Comparison of ENCODE assay signal across 8 cellular contexts in the genomic region with DNA sequence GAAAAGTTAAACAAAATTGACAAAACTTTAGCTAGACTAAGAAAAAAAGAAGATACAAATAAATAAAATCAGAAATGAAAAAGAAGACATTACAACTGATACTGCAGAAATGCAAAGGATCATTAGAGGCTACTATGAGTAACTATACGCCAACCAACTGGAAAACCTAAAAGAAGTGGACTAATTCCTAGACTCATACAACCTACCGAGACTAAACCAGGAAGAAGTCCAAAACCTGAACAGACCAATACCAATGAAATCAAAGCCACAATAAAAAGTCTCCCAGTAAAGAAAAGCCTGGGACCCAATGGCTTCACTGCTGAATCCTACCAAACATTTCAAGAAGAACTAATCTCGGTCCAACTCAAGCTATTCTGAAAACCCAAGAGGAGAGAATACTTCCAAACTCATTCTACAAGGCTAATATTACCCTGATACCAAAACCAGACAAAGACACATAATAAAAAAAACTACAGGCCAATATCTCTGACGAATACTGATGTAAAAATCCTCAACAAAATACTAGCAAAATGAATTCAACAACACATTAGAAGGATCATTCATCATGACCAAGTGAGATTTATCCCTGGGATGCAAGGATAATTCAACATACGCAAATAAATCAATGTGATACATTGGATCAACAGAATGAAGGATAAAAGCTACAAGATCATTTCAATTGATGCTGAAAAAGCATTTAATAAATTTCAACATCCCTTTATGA. TPM values are rescaled to one million over a fixed set of nuclear protein-coding genes. Genes with fewer than 3 reads are reported as not detected.
DNase-seq lines count a peak whose midpoint lies in the region; ATAC-seq and TF ChIP-seq lines count a peak whose summit lies in the region.

No MANE protein-coding gene starts in this region.

- H3K4me3 Mint-ChIP-seq in brain (peak overlapping the region; percentile 87 to 95 (median 91)), HFFc6 (no peak overlapping the region)

- H3K27ac Mint-ChIP-seq in brain (peak overlapping the region; percentile 84 to 98 (median 95)), HFFc6 (no peak overlapping the region)

- no peak for TF ChIP-seq POLR2A in HCT116 (IDR thresholded peaks at IDR 0.05; ENCODE audit: borderline replicate concordance, extremely low read depth, insufficient read depth, insufficient read length)

- H3K27ac ChIP-seq in ACC112 (ENCODE audit: low read depth, low read length) = no peak overlapping the region
- peak overlapping the region; percentile 59 for H3K27ac ChIP-seq in HCT116 (ENCODE audit: low read depth, low read length)

- peak overlapping the region; percentile 71 for H3K9ac ChIP-seq in HCT116 (ENCODE audit: low read length)

- RAD21 ChIA-PET in HCT116 (lab: Charles Lee; ENCODE audit: low non-redundant PET in 1 of 2, low total read pairs in 2 of 2, uncharacterized antibody in 2 of 2, unreplicated experiment in 2 of 2) = no interaction called here

- peaks cover 10 to 27% (median 14%) of the 10 kb centered on the region in 5 experiments for H3K9me3 Mint-ChIP-seq in brain
- peaks cover 17% of the 10 kb centered on the region for H3K9me3 Mint-ChIP-seq in HFFc6

- BruUV-seq in HCT116 (replicated peaks; lab: Mats Ljungman, UMichigan) = TSS peak; percentile 48

- no peak for DNase-seq in HCT116 (ENCODE audit: low read depth, low spot score)
- DNase-seq in effector CD4-positive, alpha-beta T cell = no peak
- no peak for DNase-seq in dedifferentiated amniotic fluid mesenchymal stem cell (ENCODE audit: extremely low spot score)
- no peak for DNase-seq in HFFc6
- no peak for DNase-seq in stimulated activated CD4-positive, alpha-beta T cell treated with anti-CD3 and anti-CD28 coated beads, Interleukin-4, amount 100 ng/mL, for 24 hours

- no peak for TF ChIP-seq CTCF in HCT116 (IDR thresholded peaks at IDR 0.05 in 2 of 3, conservative IDR thresholded peaks at IDR 0.05 in 1 of 3; ENCODE audit: borderline replicate concordance in 1 of 3, insufficient read depth in 1 of 3, low read depth in 2 of 3, low read length in 2 of 3)
- TF ChIP-seq CTCF in brain (conservative IDR thresholded peaks at IDR 0.05) = no peak
- TF ChIP-seq CTCF in HFFc6 (IDR thresholded peaks at IDR 0.05) = no peak

- peaks cover 41% of the 10 kb centered on the region for H3K4me1 Mint-ChIP-seq in brain
- H3K4me1 Mint-ChIP-seq in HFFc6 (ENCODE audit: low read depth) = no peaks in the 10 kb centered on the region

- H3K4me2 ChIP-seq in HCT116 (ENCODE audit: low read length) = peak overlapping the region; percentile 91

- no peaks in the 10 kb centered on the region for H3K4me1 ChIP-seq in ACC112 (ENCODE audit: control insufficient read depth, insufficient read depth, low read length, unreplicated experiment)
- H3K4me1 ChIP-seq in HCT116 (ENCODE audit: control insufficient read depth in 1 of 2, insufficient read depth in 2 of 2, low read length in 2 of 2) = no peaks in the 10 kb centered on the region
- no peaks in the 10 kb centered on the region for H3K4me1 ChIP-seq in mononuclear cell (ENCODE audit: insufficient read depth, low read length)

- H2AFZ ChIP-seq in ACC112 (ENCODE audit: low read length, unreplicated experiment) (no peak overlapping the region), HCT116 (ENCODE audit: low read depth, low read length, poor library complexity, severe bottlenecking) (peak overlapping the region; percentile 81)

- ATAC-seq in HCT116 = peak; percentile 63

- H3K79me2 ChIP-seq in ACC112 (ENCODE audit: control insufficient read depth, insufficient read depth, low read length, unreplicated experiment) (no peaks in the 10 kb centered on the region), HCT116 (ENCODE audit: insufficient read depth, low read length) (peaks cover 49% of the 10 kb centered on the region)

- CTCF ChIA-PET in HCT116 (lab: Charles Lee) = no interaction called here

- H3K36me3 ChIP-seq in ACC112 (ENCODE audit: insufficient read depth, low read length) (no peaks in the 10 kb centered on the region), HCT116 (ENCODE audit: control insufficient read depth in 1 of 2, insufficient read depth in 2 of 2, low read length in 2 of 2) (no peaks in the 10 kb centered on the region)

- peaks cover 5% of the 10 kb centered on the region for H3K27me3 Mint-ChIP-seq in brain
- no peaks in the 10 kb centered on the region for H3K27me3 Mint-ChIP-seq in HFFc6 (ENCODE audit: insufficient read depth)

- TF ChIP-seq RAD21 in HCT116 (IDR thresholded peaks at IDR 0.05; ENCODE audit: low read depth) = no peak

- H3K27me3 ChIP-seq in ACC112 (ENCODE audit: insufficient read depth, low read length) (no peaks in the 10 kb centered on the region), HCT116 (ENCODE audit: insufficient read depth, low read length) (no peaks in the 10 kb centered on the region), mononuclear cell (ENCODE audit: insufficient read depth, low read length) (peaks cover 3% of the 10 kb centered on the region)

- no peaks in the 10 kb centered on the region for H3K9me2 ChIP-seq in HCT116 (ENCODE audit: insufficient read depth)

- POLR2A ChIA-PET in HCT116 (lab: Charles Lee) = interaction anchor here (0.7 kb wide), 1 partner anchor 321 kb away, joined by 3 read pairs; no protein-coding TSS in a partner anchor

- no peaks in the 10 kb centered on the region for H3K9me3 ChIP-seq in HCT116 (ENCODE audit: control insufficient read depth in 1 of 2, insufficient read depth in 1 of 2, low read depth in 1 of 2, low read length in 2 of 2)
- H3K9me3 ChIP-seq in mononuclear cell (ENCODE audit: low read depth, low read length) = no peaks in the 10 kb centered on the region

- peak overlapping the region; percentile 12; the same call in 1 of the 2 replicates for H3K4me3 ChIP-seq in ACC112 (ENCODE audit: low read depth, low read length)
- peak overlapping the region; percentile 78 to 81 for H3K4me3 ChIP-seq in HCT116 (replicated peaks in 1 of 2; ENCODE audit: low read depth in 1 of 2, low read length in 2 of 2)
- peak overlapping the region; percentile 18 for H3K4me3 ChIP-seq in mononuclear cell (ENCODE audit: low read length)

- no peaks in the 10 kb centered on the region for H4K20me1 ChIP-seq in HCT116 (ENCODE audit: insufficient read depth)

- intact Hi-C loops in HCT116 (cut with micrococcal nuclease) = loop anchor here (10.0 kb wide), 1 partner anchor 196 kb away; no protein-coding TSS in a partner anchor

- H3K36me3 Mint-ChIP-seq in brain = peaks cover 18% of the 10 kb centered on the region
- H3K36me3 Mint-ChIP-seq in HFFc6 (ENCODE audit: low read depth) = no peaks in the 10 kb centered on the region

TF ChIP-seq in HCT116, 20 proteins besides CTCF, POLR2A, EP300 and RAD21:
- TF ChIP-seq POLR2AphosphoS5 (IDR thresholded peaks at IDR 0.05; ENCODE audit: low read depth, low read length) = no peak
- no peak for TF ChIP-seq JUND (IDR thresholded peaks at IDR 0.05)
- no peak for TF ChIP-seq SRF (IDR thresholded peaks at IDR 0.05; ENCODE audit: low read depth)
- no peak for TF ChIP-seq CEBPB (IDR thresholded peaks at IDR 0.05; ENCODE audit: low read depth)
- TF ChIP-seq FOSL1 (IDR thresholded peaks at IDR 0.05; ENCODE audit: low read depth) = no peak
- TF ChIP-seq EZH2phosphoT487 (IDR thresholded peaks at IDR 0.05; ENCODE audit: borderline replicate concordance) = no peak
- TF ChIP-seq, protein P1, sequence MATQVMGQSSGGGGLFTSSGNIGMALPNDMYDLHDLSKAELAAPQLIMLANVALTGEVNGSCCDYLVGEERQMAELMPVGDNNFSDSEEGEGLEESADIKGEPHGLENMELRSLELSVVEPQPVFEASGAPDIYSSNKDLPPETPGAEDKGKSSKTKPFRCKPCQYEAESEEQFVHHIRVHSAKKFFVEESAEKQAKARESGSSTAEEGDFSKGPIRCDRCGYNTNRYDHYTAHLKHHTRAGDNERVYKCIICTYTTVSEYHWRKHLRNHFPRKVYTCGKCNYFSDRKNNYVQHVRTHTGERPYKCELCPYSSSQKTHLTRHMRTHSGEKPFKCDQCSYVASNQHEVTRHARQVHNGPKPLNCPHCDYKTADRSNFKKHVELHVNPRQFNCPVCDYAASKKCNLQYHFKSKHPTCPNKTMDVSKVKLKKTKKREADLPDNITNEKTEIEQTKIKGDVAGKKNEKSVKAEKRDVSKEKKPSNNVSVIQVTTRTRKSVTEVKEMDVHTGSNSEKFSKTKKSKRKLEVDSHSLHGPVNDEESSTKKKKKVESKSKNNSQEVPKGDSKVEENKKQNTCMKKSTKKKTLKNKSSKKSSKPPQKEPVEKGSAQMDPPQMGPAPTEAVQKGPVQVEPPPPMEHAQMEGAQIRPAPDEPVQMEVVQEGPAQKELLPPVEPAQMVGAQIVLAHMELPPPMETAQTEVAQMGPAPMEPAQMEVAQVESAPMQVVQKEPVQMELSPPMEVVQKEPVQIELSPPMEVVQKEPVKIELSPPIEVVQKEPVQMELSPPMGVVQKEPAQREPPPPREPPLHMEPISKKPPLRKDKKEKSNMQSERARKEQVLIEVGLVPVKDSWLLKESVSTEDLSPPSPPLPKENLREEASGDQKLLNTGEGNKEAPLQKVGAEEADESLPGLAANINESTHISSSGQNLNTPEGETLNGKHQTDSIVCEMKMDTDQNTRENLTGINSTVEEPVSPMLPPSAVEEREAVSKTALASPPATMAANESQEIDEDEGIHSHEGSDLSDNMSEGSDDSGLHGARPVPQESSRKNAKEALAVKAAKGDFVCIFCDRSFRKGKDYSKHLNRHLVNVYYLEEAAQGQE (IDR thresholded peaks at IDR 0.05; ENCODE audit: low read depth) = no peak
- TF ChIP-seq ELF1 (IDR thresholded peaks at IDR 0.05; ENCODE audit: borderline replicate concordance, low read depth) = no peak
- no peak for TF ChIP-seq ZNF274 (IDR thresholded peaks at IDR 0.05; ENCODE audit: low read depth, low read length)

RNA-seq across cellular contexts. Expression of gene ELAPOR2, which starts 20.3 kb away (rescaled TPM):
- total RNA-seq in HCT116 (2021; ENCODE audit: unreplicated experiment) (26.0 TPM), mononuclear cell (6.7 TPM)
- 22.5 and 23.1 TPM in 2 replicates for polyA plus RNA-seq in HCT116 (2012)
- polyA plus RNA-seq in brain (ENCODE audit: insufficient read depth, low read depth, low replicate concordance) = 27.7 TPM
- under 1 TPM in 4 of 6 experiments, not detected in 2; 0.11 to 0.36 (median 0.25) TPM for total RNA-seq in HFFc6 (2021; fragmentation: NEBNext Ultra II Directional; extraction: Animal tissue kit (Norgen Biotek cat#: 25700))

Comparison
In these comparisons a context has a peak if more than half of its experiments do, and no peak if none do; other contexts are left out.
1. H3K4me3 ChIP-seq: peak in every context shown above with its lines; median percentile 80 in HCT116; 18 in mononuclear cell; 12 in ACC112.